ENCODE assay signal across 17 cellular contexts in genomic region chr10:75057680-75058079, GRCh38. TPM values are rescaled to one million over a fixed set of nuclear protein-coding genes. Genes with fewer than 3 reads are reported as not detected.
DNase-seq lines count a peak whose midpoint lies in the region; ATAC-seq, FAIRE-seq and TF ChIP-seq lines count a peak whose summit lies in the region.
"Had no signal": no experiment of that assay in that cellular context is flagged by ENCODE, and none has a peak within 500 bp of the region (broad histone marks: within the 10 kb centered on the region; RNA-seq: fewer than 3 reads in every experiment).

No MANE protein-coding gene starts in this region.

- no peaks in the 10 kb centered on the region for H4K20me1 ChIP-seq in HepG2 (ENCODE audit: insufficient read depth, low read length)
- H4K20me1 ChIP-seq in K562 (replicated peaks; ENCODE audit: control insufficient read depth, insufficient read depth, low read length), result no peaks in the 10 kb centered on the region
- H4K20me1 ChIP-seq in keratinocyte (ENCODE audit: control insufficient read depth, extremely low read depth, insufficient read depth, low read length), result no peaks in the 10 kb centered on the region

- TF ChIP-seq RAD21 in HepG2 (CRISPR knock-in tag; IDR thresholded peaks at IDR 0.05), result no peak
- TF ChIP-seq RAD21 in K562 (CRISPR knock-in tag; conservative IDR thresholded peaks at IDR 0.05 in 1 of 2, IDR thresholded peaks at IDR 0.05 in 1 of 2), result no peak

- 33% methylated on average over 3 of the region's 4 CpGs for WGBS in HepG2 (ENCODE audit: low lambda C conversion rate)
- WGBS in right lobe of liver (ENCODE audit: insufficient coverage, low coverage, low lambda C conversion rate, missing lambda C conversion rate), result 61% methylated on average over 2 of the region's 4 CpGs
- WGBS in K562 (ENCODE audit: insufficient coverage, low coverage, missing lambda C conversion rate), result 39% methylated on average over 4 of the region's 4 CpGs

- H3K9ac ChIP-seq in HepG2 (ENCODE audit: insufficient read depth, low read depth, low read length) (no peak overlapping the region), K562 (ENCODE audit: insufficient read depth in 1 of 2, low read depth in 2 of 2, low read length in 2 of 2) (no peak overlapping the region), keratinocyte (ENCODE audit: control insufficient read depth, extremely low read depth, insufficient read depth, low read length) (peak overlapping the region; percentile 22)

- H3K9me1 ChIP-seq in K562 (ENCODE audit: control insufficient read depth, insufficient read depth, low read length) (no peaks in the 10 kb centered on the region), keratinocyte (ENCODE audit: control insufficient read depth, extremely low read depth, insufficient read depth, low read length) (no peaks in the 10 kb centered on the region)

- H3K4me3 ChIP-seq in HepG2 (replicated peaks in 1 of 3; ENCODE audit: insufficient read depth in 1 of 3, low read depth in 2 of 3, low read length in 3 of 3), result peak overlapping the region in 2 of 3 experiments; percentile 15 to 26; a peak in 3 of 6 replicates
- H3K4me3 ChIP-seq in right lobe of liver, result no peak overlapping the region
- no peak overlapping the region for H3K4me3 ChIP-seq in K562
- H3K4me3 ChIP-seq in keratinocyte (ENCODE audit: control insufficient read depth in 2 of 3, extremely low read depth in 1 of 3, insufficient read depth in 2 of 3, low read depth in 1 of 3, low read length in 3 of 3), result peak overlapping the region; percentile 21 to 58 (median 25)
- no peak overlapping the region for H3K4me3 ChIP-seq in MG63

- H3K27ac Mint-ChIP-seq in stimulated activated naive B cell treated with anti-CD40 and anti-IgM and Interleukin-4, amounts not matched to agents 10 μg/mL and 1 μg/mL and 100 μg/mL, for 72 hours, result no peak overlapping the region
- H3K27ac Mint-ChIP-seq: IgD-negative memory B cell had no signal

- FAIRE-seq in HepG2 (lab: Jason Lieb, UNC), result no peak
- FAIRE-seq in K562 (lab: Jason Lieb, UNC), result no peak
- no peak for FAIRE-seq in keratinocyte (lab: Jason Lieb, UNC)
- FAIRE-seq: GM18507 had no signal

- no peak overlapping the region for H3K4me3 Mint-ChIP-seq in stimulated activated naive B cell treated with anti-CD40 and anti-IgM and Interleukin-4, amounts not matched to agents 10 μg/mL and 1 μg/mL and 100 μg/mL, for 72 hours
- H3K4me3 Mint-ChIP-seq: IgD-negative memory B cell had no signal

- H3K36me3 Mint-ChIP-seq in stimulated activated naive B cell treated with anti-CD40 and anti-IgM and Interleukin-4, amounts not matched to agents 10 μg/mL and 1 μg/mL and 100 μg/mL, for 72 hours, result no peaks in the 10 kb centered on the region
- H3K36me3 Mint-ChIP-seq: IgD-negative memory B cell had no signal

- H3K4me2 ChIP-seq in HepG2 (ENCODE audit: low read depth, low read length) (peak overlapping the region; percentile 62), K562 (ENCODE audit: insufficient read depth, low read length) (peak overlapping the region; percentile 23; the same call in 1 of the 2 replicates), keratinocyte (ENCODE audit: control insufficient read depth, extremely low read depth, insufficient read depth, low read depth, low read length) (peak overlapping the region; percentile 72)

- intact Hi-C loops in HepG2 (cut with micrococcal nuclease; ENCODE audit: unreplicated experiment), result no loop called here
- intact Hi-C loops in right lobe of liver (cut with DNase I), result no loop called here
- intact Hi-C loops in K562 (cut with micrococcal nuclease), result no loop called here

- CTCF ChIA-PET in HepG2 (lab: Yijun Ruan, JAX; ENCODE audit: low intra/inter-chr PET ratio, low total read pairs) (no interaction called here), K562 (lab: Yijun Ruan, JAX; ENCODE audit: low intra/inter-chr PET ratio) (no interaction called here)

- H2AFZ ChIP-seq in HepG2 (ENCODE audit: low read length) (no peak overlapping the region), K562 (ENCODE audit: low read depth, low read length) (peak overlapping the region; percentile 87), keratinocyte (ENCODE audit: control insufficient read depth, low read length) (peak overlapping the region; percentile 86)

- TF ChIP-seq EP300 in HepG2 (IDR thresholded peaks at IDR 0.05; ENCODE audit: low read depth in 2 of 2, low read length in 2 of 2), result no peak
- no peak for TF ChIP-seq EP300 in HepG2 (CRISPR knock-in tag; IDR thresholded peaks at IDR 0.05; ENCODE audit: borderline replicate concordance)
- TF ChIP-seq EP300 in K562 (IDR thresholded peaks at IDR 0.05; ENCODE audit: low read length), result no peak

- POLR2A ChIA-PET in HepG2 (lab: Yijun Ruan, JAX), result no interaction called here
- POLR2A ChIA-PET in K562 (lab: Yijun Ruan, JAX), result interaction anchor here (1.0 to 2.1 kb wide), 2 partner anchors 10 to 26 kb away, joined by 3 to 6 read pairs; no protein-coding TSS in a partner anchor

- no peaks in the 10 kb centered on the region for H3K4me1 Mint-ChIP-seq in stimulated activated naive B cell treated with anti-CD40 and anti-IgM and Interleukin-4, amounts not matched to agents 10 μg/mL and 1 μg/mL and 100 μg/mL, for 72 hours

- H3K27me3 ChIP-seq in HepG2 (ENCODE audit: control insufficient read depth in 1 of 2, insufficient read depth in 2 of 2, low read length in 2 of 2), result no peaks in the 10 kb centered on the region; a peak in 1 of 5 replicates
- no peaks in the 10 kb centered on the region for H3K27me3 ChIP-seq in right lobe of liver
- H3K27me3 ChIP-seq in K562 (ENCODE audit: control insufficient read depth in 2 of 2, insufficient read depth in 2 of 2, low read length in 2 of 2), result no peaks in the 10 kb centered on the region
- no peaks in the 10 kb centered on the region for H3K27me3 ChIP-seq in keratinocyte (ENCODE audit: control insufficient read depth, extremely low read depth, insufficient read depth, low read length)
- no peaks in the 10 kb centered on the region for H3K27me3 ChIP-seq in MG63

- TF ChIP-seq CTCF in HepG2 (CRISPR knock-in tag; IDR thresholded peaks at IDR 0.05), result no peak
- TF ChIP-seq CTCF in right lobe of liver (IDR thresholded peaks at IDR 0.05), result no peak
- no peak for TF ChIP-seq CTCF in K562 (IDR thresholded peaks at IDR 0.05 in 2 of 3, conservative IDR thresholded peaks at IDR 0.05 in 1 of 3; ENCODE audit: insufficient read depth in 2 of 3, low read depth in 1 of 3, low read length in 3 of 3)
- TF ChIP-seq CTCF in keratinocyte (optimal IDR thresholded peaks at IDR 0.05 in 1 of 3, IDR thresholded peaks at IDR 0.05 in 1 of 3, conservative IDR thresholded peaks at IDR 0.05 in 1 of 3; ENCODE audit: extremely low read depth in 1 of 3, insufficient read depth in 2 of 3, low read length in 3 of 3), result no peak

- H3K27ac ChIP-seq in HepG2 (ENCODE audit: extremely low read length, insufficient read depth, low read length), result no peak overlapping the region
- no peak overlapping the region for H3K27ac ChIP-seq in right lobe of liver
- no peak overlapping the region for H3K27ac ChIP-seq in K562 (ENCODE audit: extremely low read depth, low read depth, low read length)
- H3K27ac ChIP-seq in keratinocyte (ENCODE audit: control insufficient read depth, insufficient read depth, low read length), result no peak overlapping the region

- dilution Hi-C loops in keratinocyte (cut with MboI; ENCODE audit: extremely low pct_ligation_motif_present, low sequenced_read_pairs), result no loop called here

- peak; percentile 23; the same call in 1 of the 3 replicates for ATAC-seq in HepG2
- ATAC-seq in right lobe of liver, result no peak
- ATAC-seq in K562, result peak; percentile 70
- no peak for ATAC-seq in HG02852 (IDR thresholded peaks at IDR 0.05; ENCODE audit: unreplicated experiment)
- no peak for ATAC-seq in stimulated activated naive B cell treated with anti-CD40 and anti-IgM and Interleukin-4, amounts not matched to agents 10 μg/mL and 1 μg/mL and 100 μg/mL, for 72 hours (replicated peaks)

- H3K79me2 ChIP-seq in HepG2 (ENCODE audit: insufficient read depth, low read length), result no peaks in the 10 kb centered on the region
- no peaks in the 10 kb centered on the region for H3K79me2 ChIP-seq in K562 (ENCODE audit: control insufficient read depth, insufficient read depth, low read length)
- no peaks in the 10 kb centered on the region for H3K79me2 ChIP-seq in keratinocyte (ENCODE audit: control insufficient read depth, insufficient read depth, low read length)

- H3K36me3 ChIP-seq in HepG2 (replicated peaks in 1 of 2; ENCODE audit: control insufficient read depth in 1 of 2, insufficient read depth in 2 of 2, low read length in 2 of 2) (no peaks in the 10 kb centered on the region), right lobe of liver (no peaks in the 10 kb centered on the region), K562 (ENCODE audit: control insufficient read depth, insufficient read depth, low read length) (no peaks in the 10 kb centered on the region), keratinocyte (ENCODE audit: control insufficient read depth in 2 of 2, extremely low read depth in 1 of 2, insufficient read depth in 2 of 2, low read length in 2 of 2) (no peaks in the 10 kb centered on the region), MG63 (no peaks in the 10 kb centered on the region)

- DNase-seq in HepG2 (ENCODE audit: low spot score), result no peak
- no peak for DNase-seq in right lobe of liver
- no peak for DNase-seq in K562 (ENCODE audit: extremely low read depth in 1 of 4, low spot score in 3 of 4)
- DNase-seq in keratinocyte (ENCODE audit: low read depth, low spot score), result no peak
- DNase-seq in GDM1 (lab: John Stamatoyannopoulos, UW), result no peak
- DNase-seq in MG63, result no peak
- no peak for DNase-seq in stimulated activated naive B cell treated with anti-CD40 and anti-IgM and Interleukin-4, amounts not matched to agents 10 μg/mL and 1 μg/mL and 100 μg/mL, for 72 hours
- DNase-seq: 8988T, C1 segment of cervical spinal cord, DMS 273 treated with DMSO at 0.1 percent for 48 hours, EL, NCI-H146, NCI-H2227 treated with DMSO at 0.1 percent for 48 hours, NCI-H524 treated with DMSO at 0.1 percent for 48 hours had no signal

- BruUV-seq in HepG2 (replicated peaks; lab: Mats Ljungman, UMichigan) (no TSS peak), K562 (replicated peaks; lab: Mats Ljungman, UMichigan) (no TSS peak)

- no peak for TF ChIP-seq POLR2A in HepG2 (IDR thresholded peaks at IDR 0.05; ENCODE audit: insufficient read depth in 1 of 2, low read depth in 2 of 2, low read length in 2 of 2)
- TF ChIP-seq POLR2A in right lobe of liver (IDR thresholded peaks at IDR 0.05), result no peak
- TF ChIP-seq POLR2A in K562 (conservative IDR thresholded peaks at IDR 0.05), result no peak

- H3K9me3 ChIP-seq in HepG2 (ENCODE audit: low read length) (no peaks in the 10 kb centered on the region), right lobe of liver (no peaks in the 10 kb centered on the region), K562 (replicated peaks; ENCODE audit: control insufficient read depth, insufficient read depth, low read depth, low read length) (no peaks in the 10 kb centered on the region), keratinocyte (ENCODE audit: control insufficient read depth, low read depth, low read length) (no peaks in the 10 kb centered on the region), MG63 (no peaks in the 10 kb centered on the region)

- in situ Hi-C loops in HepG2 (cut with HindIII; ENCODE audit: extremely low pct_ligation_motif_present, low pct_unique_long_range_greater_than_20kb), result no loop called here
- in situ Hi-C loops in K562 (cut with MboI), result no loop called here

- H3K9me3 Mint-ChIP-seq in stimulated activated naive B cell treated with anti-CD40 and anti-IgM and Interleukin-4, amounts not matched to agents 10 μg/mL and 1 μg/mL and 100 μg/mL, for 72 hours, result no peaks in the 10 kb centered on the region
- H3K9me3 Mint-ChIP-seq: IgD-negative memory B cell had no signal

- peaks cover 10% of the 10 kb centered on the region; the same call in 1 of the 2 replicates for H3K4me1 ChIP-seq in HepG2 (ENCODE audit: insufficient read depth, low read length)
- no peaks in the 10 kb centered on the region for H3K4me1 ChIP-seq in right lobe of liver
- peaks cover 0 to 6% of the 10 kb centered on the region in 2 experiments; a peak in 2 of 5 replicates for H3K4me1 ChIP-seq in K562 (replicated peaks in 1 of 2; ENCODE audit: control insufficient read depth in 2 of 2, insufficient read depth in 2 of 2, low read length in 2 of 2)
- peaks cover 10% of the 10 kb centered on the region for H3K4me1 ChIP-seq in keratinocyte (ENCODE audit: control insufficient read depth, extremely low read depth, insufficient read depth, low read length)

- H3K27me3 Mint-ChIP-seq in stimulated activated naive B cell treated with anti-CD40 and anti-IgM and Interleukin-4, amounts not matched to agents 10 μg/mL and 1 μg/mL and 100 μg/mL, for 72 hours, result no peaks in the 10 kb centered on the region
- H3K27me3 Mint-ChIP-seq: IgD-negative memory B cell had no signal

RNA-seq across cellular contexts. Expression of gene SAMD8, which starts 53.8 kb away (rescaled TPM):
- total RNA-seq in HepG2 (2016; rRNA removed; fragmentation: Illumina TruSeq; extraction: Trizol) (10.3 and 10.4 TPM in 2 replicates), right lobe of liver (10 to 100 TPM in 3 of 6 experiments, 1 to 10 TPM in 3; 5.7 to 13.2 (median 9.3) TPM), K562 (2014; rRNA removed) (4.6 and 6.2 TPM in 2 replicates), K562 (2014; rRNA removed; fragmentation: Illumina TruSeq; extraction: Trizol) (8.8 and 10.5 TPM in 2 replicates), K562 (2015; rRNA removed; fragmentation: Illumina TruSeq; extraction: Trizol) (7.9 and 8.2 TPM in 2 replicates), K562 (2021) (7.2 and 7.6 TPM in 2 replicates)
- 10.9 and 13.8 TPM in 2 replicates for total RNA-seq in HepG2 (2016; cell fraction: cytosol; rRNA removed; fragmentation: Illumina TruSeq; extraction: Trizol; ENCODE audit: low read depth)
- 9.3 and 9.8 TPM in 2 replicates for total RNA-seq in HepG2 (2016; cell fraction: insoluble cytoplasmic fraction; rRNA removed; fragmentation: Illumina TruSeq; extraction: Trizol)
- 6.0 and 7.3 TPM in 2 replicates for total RNA-seq in HepG2 (2016; cell fraction: membrane; rRNA removed; fragmentation: Illumina TruSeq; extraction: Trizol)
- total RNA-seq in HepG2 (2016; cell fraction: nucleus; rRNA removed; fragmentation: Illumina TruSeq; extraction: Trizol), result 10.6 and 11.4 TPM in 2 replicates
- polyA plus RNA-seq in HepG2 (2011; rRNA removed) (12.2 and 13.2 TPM in 2 replicates), K562 (2011; rRNA removed) (16.1 and 16.7 TPM in 2 replicates), K562 (2014; fragmentation: Illumina TruSeq; extraction: Trizol) (5.4 and 6.2 TPM in 2 replicates), K562 (2014; fragmentation: Nextera tagmentation; extraction: Ambion mirVana) (1 to 10 TPM; 2.7 to 2.8 TPM), K562 (2014; rRNA removed) (5.5 and 5.7 TPM in 2 replicates), keratinocyte (16.4 to 33.4 TPM (median 31.7 TPM) in 3 replicates)
- 6.4 and 11.6 TPM in 2 replicates for polyA plus RNA-seq in HepG2 (2011; cell fraction: cytosol; rRNA removed)
- 4.3 and 6.7 TPM in 2 replicates for polyA plus RNA-seq in HepG2 (2011; cell fraction: nucleus; rRNA removed)
- polyA plus RNA-seq in HepG2 (2012), result 6.4 and 6.6 TPM in 2 replicates
- polyA plus RNA-seq in HepG2 (2016; cell fraction: cytosol; fragmentation: Illumina TruSeq; extraction: Trizol; ENCODE audit: low read depth), result 1.2 and 1.6 TPM in 2 replicates
- 4.8 and 6.2 TPM in 2 replicates for polyA plus RNA-seq in HepG2 (2016; cell fraction: insoluble cytoplasmic fraction; fragmentation: Illumina TruSeq; extraction: Trizol; ENCODE audit: low read depth)
- polyA plus RNA-seq in HepG2 (2016; cell fraction: membrane; fragmentation: Illumina TruSeq; extraction: Trizol; ENCODE audit: low read depth), result 2.2 and 2.8 TPM in 2 replicates
- polyA plus RNA-seq in HepG2 (2016; cell fraction: nucleus; fragmentation: Illumina TruSeq; extraction: Trizol; ENCODE audit: insufficient read depth, low read depth), result 10.1 and 10.4 TPM in 2 replicates
- 25.6 and 32.5 TPM in 2 replicates for polyA minus RNA-seq in HepG2 (2011; rRNA and poly(A)+ RNA removed; ENCODE audit: low replicate concordance)
- polyA minus RNA-seq in HepG2 (2011; cell fraction: cytosol; rRNA and poly(A)+ RNA removed), result 14.2 and 18.8 TPM in 2 replicates
- polyA minus RNA-seq in HepG2 (2011; cell fraction: nucleus; rRNA and poly(A)+ RNA removed), result 14.0 and 15.4 TPM in 2 replicates
- total RNA-seq in K562 (2011; cell fraction: chromatin; rRNA removed; ENCODE audit: low replicate concordance), result 32.4 and 44.3 TPM in 2 replicates
- 9.3 and 10.0 TPM in 2 replicates for total RNA-seq in K562 (2011; cell fraction: nucleolus; rRNA removed)
- total RNA-seq in K562 (2011; cell fraction: nucleoplasm; rRNA removed), result 15.6 and 26.2 TPM in 2 replicates
- polyA plus RNA-seq in K562 (2011; cell fraction: cytosol; rRNA removed), result 7.1 and 15.1 TPM in 2 replicates
- 5.7 and 7.9 TPM in 2 replicates for polyA plus RNA-seq in K562 (2011; cell fraction: nucleus; rRNA removed)
- polyA plus RNA-seq in K562 (2012), result 3.2 and 5.0 TPM in 2 replicates
- 28.0 and 29.4 TPM in 2 replicates for polyA minus RNA-seq in K562 (2011; rRNA and poly(A)+ RNA removed)
- 6.9 and 9.4 TPM in 2 replicates for polyA minus RNA-seq in K562 (2011; cell fraction: cytosol; rRNA and poly(A)+ RNA removed)
- 3.5 and 9.0 TPM in 2 replicates for polyA minus RNA-seq in K562 (2011; cell fraction: nucleus; rRNA and poly(A)+ RNA removed)
- polyA plus RNA-seq in keratinocyte (2011; ENCODE audit: low read depth), result 13.4 TPM
- polyA plus RNA-seq in keratinocyte (2011; cell fraction: cytosol; rRNA removed), result 10.4 and 23.6 TPM in 2 replicates
- 37.7 and 41.1 TPM in 2 replicates for polyA plus RNA-seq in keratinocyte (2011; cell fraction: nucleus; rRNA removed)
- 9.7 and 11.6 TPM in 2 replicates for polyA plus RNA-seq in keratinocyte (2012; ENCODE audit: low replicate concordance)
- 20.0 to 60.4 TPM (median 59.8 TPM) in 3 replicates for polyA minus RNA-seq in keratinocyte
- 15.7 TPM for polyA minus RNA-seq in keratinocyte (2011; cell fraction: cytosol; rRNA and poly(A)+ RNA removed)
- polyA minus RNA-seq in keratinocyte (2011; cell fraction: nucleus; rRNA and poly(A)+ RNA removed), result 26.5 and 72.8 TPM in 2 replicates
- 6.9 and 15.0 TPM in 2 replicates for total RNA-seq in MG63 (2014; rRNA removed; shearing (Covaris generic); ENCODE audit: low replicate concordance)

Comparison
In these comparisons a context has a peak if more than half of its experiments do, and no peak if none do; other contexts are left out.
1. ATAC-seq: peak in HepG2 (single experiment) and K562 (single experiment); none in right lobe of liver (0 of 4), HG02852 (single experiment) and stimulated activated naive B cell treated with anti-CD40 and anti-IgM and Interleukin-4, amounts not matched to agents 10 μg/mL and 1 μg/mL and 100 μg/mL, for 72 hours (0 of 2).
2. H3K4me3 ChIP-seq: peak in HepG2 (2 of 3) and keratinocyte (3 of 3); none in right lobe of liver (0 of 3), K562 (single experiment) and MG63 (single experiment).
3. Of the 241 proteins assayed by ChIP-seq in both HepG2 and K562: peak only in HepG2: GABPB1; only in K562: none; in both: HCFC1 and ZNF143; in neither: 237; mixed calls (peak in some experiments, not most) for 1.
4. Peak in every context shown above with its lines, with median percentiles within 50 percentile points of each other: H3K4me2 ChIP-seq.